29 cellular contexts compared by ENCODE assay signal in genomic region chr3:76566904-76567303, GRCh38.
"Had no signal": no experiment of that assay in that cellular context is flagged by ENCODE, and none has a peak within 500 bp of the region (broad histone marks: within the 10 kb centered on the region; RNA-seq: fewer than 3 reads in every experiment).

No MANE protein-coding gene starts in this region.

- FAIRE-seq: colon, endometrium, islet of Langerhans, keratinocyte had no signal

- H3K9me3 ChIP-seq: esophagus squamous epithelium, gastrocnemius medialis, heart right ventricle, left lung, lower lobe of right lung, mucosa of descending colon had no signal

- H3K27ac Mint-ChIP-seq: effector memory CD8-positive, alpha-beta T cell; endodermal cell; mesothelial cell of epicardium; naive B cell had no signal

- H3K36me3 ChIP-seq: esophagus squamous epithelium, gastrocnemius medialis, heart right ventricle, left lung, lower lobe of right lung had no signal

- H3K4me3 ChIP-seq: coronary artery, dorsolateral prefrontal cortex, esophagus squamous epithelium, gastrocnemius medialis, heart right ventricle, left lung, lower lobe of right lung, mucosa of descending colon had no signal

- ATAC-seq: effector memory CD8-positive, alpha-beta T cell; esophagus mucosa; gastrocnemius medialis; mucosa of descending colon had no signal

- H3K27me3 ChIP-seq: dorsolateral prefrontal cortex, esophagus squamous epithelium, gastrocnemius medialis, heart right ventricle, left lung had no signal

- H3K4me1 ChIP-seq: esophagus squamous epithelium, gastrocnemius medialis, heart right ventricle, left lung, lower lobe of right lung had no signal

- DNase-seq: dermis blood vessel endothelial cell; dorsolateral prefrontal cortex; effector CD8-positive, alpha-beta T cell; effector memory CD8-positive, alpha-beta T cell; endodermal cell; erythroblast; esophagus squamous epithelium; foreskin fibroblast; foreskin melanocyte; gastrocnemius medialis; glutamatergic neuron; head of caudate nucleus; heart right ventricle; hippocampal formation; left cardiac atrium; left ventricle myocardium superior; lower lobe of right lung; mesenchymal stem cell; mucosa of descending colon; naive B cell had no signal

- H3K27ac ChIP-seq: coronary artery, epithelial cell of prostate, esophagus squamous epithelium, gastrocnemius medialis, heart right ventricle, left lung, lower lobe of right lung had no signal

- H3K9me3 Mint-ChIP-seq: endodermal cell, mesothelial cell of epicardium had no signal

- H3K36me3 Mint-ChIP-seq: mesothelial cell of epicardium, naive B cell had no signal

- H3K4me1 Mint-ChIP-seq: endodermal cell, naive B cell had no signal

- H3K4me3 Mint-ChIP-seq: effector memory CD8-positive, alpha-beta T cell; endodermal cell; mesothelial cell of epicardium; naive B cell had no signal

- H3K27me3 Mint-ChIP-seq: effector memory CD8-positive, alpha-beta T cell; naive B cell had no signal
